ENCODE assay signal across 1 cellular context in genomic region chr14:68979021-68979721, GRCh38.
A peak's percentile ranks its signal among the peaks of the same experiment; 100 is the strongest.
TF ChIP-seq lines count a peak whose summit lies in the region.

ACTN1 (minus strand) TSS chr14:68979302; CDS start chr14:68979056, 246 bp downstream.

TF ChIP-seq in HepG2, 621 proteins besides CTCF, POLR2A, EP300 and RAD21 (continued from another document and continues in another):
- no peak for TF ChIP-seq ZSCAN5A (CRISPR knock-in tag; IDR thresholded peaks at IDR 0.05; ENCODE audit: borderline replicate concordance)
- TF ChIP-seq KLF11 (CRISPR knock-in tag; IDR thresholded peaks at IDR 0.05), result 0 out of 2 replicates have a peak, but pooled peaks have one; percentile 34
- peak; percentile 9; the same call in 1 of the 2 replicates for TF ChIP-seq BHLHE40 (IDR thresholded peaks at IDR 0.05; ENCODE audit: low read length)
- no peak for TF ChIP-seq NFIB (CRISPR knock-in tag; IDR thresholded peaks at IDR 0.05; ENCODE audit: borderline replicate concordance)
- no peak for TF ChIP-seq ZNF792 (CRISPR knock-in tag; IDR thresholded peaks at IDR 0.05)
- no peak for TF ChIP-seq RORA (CRISPR knock-in tag; IDR thresholded peaks at IDR 0.05)
- TF ChIP-seq POLR2G (IDR thresholded peaks at IDR 0.05; ENCODE audit: low read depth, low read length), result peak; percentile 92
- TF ChIP-seq GTF2F1 (IDR thresholded peaks at IDR 0.05; ENCODE audit: low read length), result no peak
- no peak; the same call in 1 of the 2 replicates for TF ChIP-seq ZNF563 (CRISPR knock-in tag; IDR thresholded peaks at IDR 0.05)
- TF ChIP-seq RFXANK (CRISPR knock-in tag; IDR thresholded peaks at IDR 0.05), result no peak
- no peak for TF ChIP-seq PAXIP1 (CRISPR knock-in tag; conservative IDR thresholded peaks at IDR 0.05)
- no peak for TF ChIP-seq NFE2L2 (IDR thresholded peaks at IDR 0.05; ENCODE audit: low read length)
- TF ChIP-seq ZNF816 (CRISPR knock-in tag; IDR thresholded peaks at IDR 0.05; ENCODE audit: borderline replicate concordance), result no peak
- no peak for TF ChIP-seq ATF7 (IDR thresholded peaks at IDR 0.05)
- TF ChIP-seq ATF7 (CRISPR knock-in tag; IDR thresholded peaks at IDR 0.05), result no peak
- TF ChIP-seq TFE3 (CRISPR knock-in tag; IDR thresholded peaks at IDR 0.05), result peak; percentile 84
- TF ChIP-seq IRF9 (CRISPR knock-in tag; IDR thresholded peaks at IDR 0.05; ENCODE audit: borderline replicate concordance), result no peak
- no peak for TF ChIP-seq TOE1 (CRISPR knock-in tag; IDR thresholded peaks at IDR 0.05)
- TF ChIP-seq NCOA1 (CRISPR knock-in tag; IDR thresholded peaks at IDR 0.05), result no peak
- TF ChIP-seq CSRNP1 (CRISPR knock-in tag; IDR thresholded peaks at IDR 0.05), result peak; percentile 18; the same call in 1 of the 2 replicates
- peak; percentile 68; the same call in 1 of the 2 replicates for TF ChIP-seq SIN3A (IDR thresholded peaks at IDR 0.05; ENCODE audit: borderline replicate concordance, low read depth, low read length)
- TF ChIP-seq KDM5B (CRISPR knock-in tag; IDR thresholded peaks at IDR 0.05; ENCODE audit: borderline replicate concordance), result peak; percentile 69
- TF ChIP-seq ZHX2 (IDR thresholded peaks at IDR 0.05; ENCODE audit: low read depth), result no peak
- no peak for TF ChIP-seq ZHX2 (CRISPR knock-in tag; IDR thresholded peaks at IDR 0.05; ENCODE audit: borderline replicate concordance)
- TF ChIP-seq EHMT2 (IDR thresholded peaks at IDR 0.05; ENCODE audit: borderline replicate concordance, low read depth, low read length), result no peak
- TF ChIP-seq NFKBIZ (CRISPR knock-in tag; IDR thresholded peaks at IDR 0.05), result no peak
- no peak for TF ChIP-seq ZNF460 (CRISPR knock-in tag; IDR thresholded peaks at IDR 0.05; ENCODE audit: borderline replicate concordance)
- TF ChIP-seq SMAD3 (CRISPR knock-in tag; IDR thresholded peaks at IDR 0.05), result no peak
- TF ChIP-seq ZNF691 (CRISPR knock-in tag; IDR thresholded peaks at IDR 0.05; ENCODE audit: borderline replicate concordance, low read depth), result no peak; the same call in 1 of the 2 replicates
- no peak; the same call in 1 of the 2 replicates for TF ChIP-seq ZBTB1 (CRISPR knock-in tag; IDR thresholded peaks at IDR 0.05; ENCODE audit: borderline replicate concordance)
- no peak for TF ChIP-seq HNRNPUL1 (IDR thresholded peaks at IDR 0.05; ENCODE audit: low read depth, low read length)
- TF ChIP-seq ZNF800 (CRISPR knock-in tag; IDR thresholded peaks at IDR 0.05), result no peak
- TF ChIP-seq ESRRA (CRISPR knock-in tag; IDR thresholded peaks at IDR 0.05; ENCODE audit: low read depth), result no peak; the same call in 1 of the 2 replicates
- peak in 1 of 2 experiments; percentile 53; a peak in 2 of 4 replicates for TF ChIP-seq HMGXB4 (CRISPR knock-in tag; IDR thresholded peaks at IDR 0.05; ENCODE audit: borderline replicate concordance in 1 of 2, low read depth in 1 of 2)
- no peak for TF ChIP-seq TCF7L2 (IDR thresholded peaks at IDR 0.05; ENCODE audit: low read depth, low read length)
- no peak for TF ChIP-seq ELK4 (CRISPR knock-in tag; IDR thresholded peaks at IDR 0.05; ENCODE audit: borderline replicate concordance)
- TF ChIP-seq ZFP82 (CRISPR knock-in tag; IDR thresholded peaks at IDR 0.05; ENCODE audit: borderline replicate concordance), result no peak
- no peak for TF ChIP-seq ZNF777 (CRISPR knock-in tag; IDR thresholded peaks at IDR 0.05)
